9 cellular contexts compared by ENCODE assay signal in the genomic region with DNA sequence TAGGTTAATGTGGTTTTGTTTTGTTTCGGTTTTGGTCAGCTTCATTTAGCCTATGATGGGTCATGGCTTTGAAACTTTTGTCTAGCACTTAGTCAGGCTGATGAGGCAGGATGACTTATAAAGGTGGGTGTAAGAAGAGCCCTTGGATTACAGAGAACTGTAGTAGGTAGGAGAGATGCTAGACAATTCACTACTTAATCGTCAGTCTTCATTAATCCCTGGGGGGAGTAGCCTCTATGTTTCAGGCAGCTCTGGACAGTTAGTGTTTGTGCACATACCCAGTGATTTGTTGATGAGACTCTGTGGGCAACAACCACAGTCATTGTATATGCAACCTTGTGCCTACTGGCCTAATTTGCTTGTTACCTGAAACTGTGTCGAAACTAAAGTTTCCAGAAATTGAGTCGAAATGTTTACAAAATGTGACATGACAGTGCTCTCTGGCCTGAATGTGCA.
DNase-seq lines count a peak whose midpoint lies in the region; ATAC-seq, FAIRE-seq and TF ChIP-seq lines count a peak whose summit lies in the region.
"Had no signal": no experiment of that assay in that cellular context is flagged by ENCODE, and none has a peak within 500 bp of the region (broad histone marks: within the 10 kb centered on the region; RNA-seq: fewer than 3 reads in every experiment).

No MANE protein-coding gene starts in this region.

- H3K9ac ChIP-seq in astrocyte (ENCODE audit: low read length) = no peak overlapping the region

- H3K36me3 ChIP-seq in astrocyte (ENCODE audit: insufficient read depth, low read length) = peaks cover 26% of the 10 kb centered on the region
- no peaks in the 10 kb centered on the region for H3K36me3 ChIP-seq in uterus

- peaks cover 39% of the 10 kb centered on the region for H3K4me1 Mint-ChIP-seq in astrocyte (ENCODE audit: low read depth, unreplicated experiment)

- H3K27me3 ChIP-seq in astrocyte (ENCODE audit: insufficient read depth, low read length) (no peaks in the 10 kb centered on the region), uterus (no peaks in the 10 kb centered on the region)

- H3K9me3 ChIP-seq in astrocyte (ENCODE audit: insufficient read depth, low read depth, low read length) (no peaks in the 10 kb centered on the region), uterus (no peaks in the 10 kb centered on the region)

- no peaks in the 10 kb centered on the region for H3K9me3 Mint-ChIP-seq in astrocyte (ENCODE audit: unreplicated experiment)
- H3K9me3 Mint-ChIP-seq: brain had no signal

- H3K4me3 ChIP-seq in astrocyte (ENCODE audit: insufficient read depth, low read depth, low read length) (no peak overlapping the region), uterus (no peak overlapping the region)

- peak; percentile 11 to 15 for DNase-seq in stimulated activated CD8-positive, alpha-beta memory T cell treated with anti-CD3 and anti-CD28 coated beads, Interleukin-15, amount 100 ng/mL, for 48 hours (ENCODE audit: low read depth in 2 of 2)
- DNase-seq in stimulated activated CD8-positive, alpha-beta memory T cell treated with anti-CD3 and anti-CD28 coated beads, Interleukin-4, amount 100 ng/mL, for 48 hours = no peak
- DNase-seq in astrocyte (ENCODE audit: low read depth) (peak; percentile 43), uterus (no peak), NOMO-1 (lab: John Stamatoyannopoulos, UW; ENCODE audit: unreplicated experiment in 2 of 2) (no peak), hypothalamus (lab: John Stamatoyannopoulos, UW) (no peak), ureter (ENCODE audit: low spot score) (no peak)

- no peak for FAIRE-seq in astrocyte (lab: Jason Lieb, UNC)

- intact Hi-C loops in uterus (cut with DNase I; ENCODE audit: low total_unique reads) = no loop called here

- H4K20me1 ChIP-seq in astrocyte (ENCODE audit: insufficient read depth, low read length) = peaks cover 5% of the 10 kb centered on the region

- H3K27me3 Mint-ChIP-seq in astrocyte (ENCODE audit: low read depth, unreplicated experiment) = no peaks in the 10 kb centered on the region
- H3K27me3 Mint-ChIP-seq: brain had no signal

- peak overlapping the region; percentile 35 for H3K4me2 ChIP-seq in astrocyte (ENCODE audit: low read length)

- no peak for TF ChIP-seq CTCF in astrocyte (IDR thresholded peaks at IDR 0.05; ENCODE audit: insufficient read depth, low read depth, low read length)
- no peak for TF ChIP-seq CTCF in uterus (IDR thresholded peaks at IDR 0.05)

- no peak overlapping the region for H2AFZ ChIP-seq in astrocyte (ENCODE audit: low read depth, low read length)

- H3K36me3 Mint-ChIP-seq in astrocyte (ENCODE audit: low read depth, unreplicated experiment) = peaks cover 11% of the 10 kb centered on the region

- H3K27ac ChIP-seq in astrocyte (ENCODE audit: low read depth, low read length) (no peak overlapping the region), uterus (peak overlapping the region; percentile 45 to 83)

- peaks cover 26% of the 10 kb centered on the region for H3K4me1 ChIP-seq in astrocyte (ENCODE audit: insufficient read depth, low read length)
- H3K4me1 ChIP-seq in uterus = no peaks in the 10 kb centered on the region

- H3K27ac Mint-ChIP-seq in astrocyte (ENCODE audit: unreplicated experiment) = no peak overlapping the region

- H3K79me2 ChIP-seq in astrocyte (ENCODE audit: insufficient read depth, low read length) = no peaks in the 10 kb centered on the region

- no peak for TF ChIP-seq POLR2A in uterus (IDR thresholded peaks at IDR 0.05)

- peak; percentile 90 for ATAC-seq in HG03060 (IDR thresholded peaks at IDR 0.05; ENCODE audit: low read depth, unreplicated experiment)

- H3K4me3 Mint-ChIP-seq in astrocyte (ENCODE audit: unreplicated experiment) = no peak overlapping the region
- H3K4me3 Mint-ChIP-seq: brain had no signal

Comparison
In these comparisons a context has a peak if more than half of its experiments do, and no peak if none do; other contexts are left out.
1. DNase-seq: peak in stimulated activated CD8-positive, alpha-beta memory T cell treated with anti-CD3 and anti-CD28 coated beads, Interleukin-15, amount 100 ng/mL, for 48 hours (2 of 2) and astrocyte (single experiment); none in stimulated activated CD8-positive, alpha-beta memory T cell treated with anti-CD3 and anti-CD28 coated beads, Interleukin-4, amount 100 ng/mL, for 48 hours (single experiment), uterus (0 of 2), NOMO-1 (0 of 2), hypothalamus (0 of 51) and ureter (single experiment).